In the genomic region with DNA sequence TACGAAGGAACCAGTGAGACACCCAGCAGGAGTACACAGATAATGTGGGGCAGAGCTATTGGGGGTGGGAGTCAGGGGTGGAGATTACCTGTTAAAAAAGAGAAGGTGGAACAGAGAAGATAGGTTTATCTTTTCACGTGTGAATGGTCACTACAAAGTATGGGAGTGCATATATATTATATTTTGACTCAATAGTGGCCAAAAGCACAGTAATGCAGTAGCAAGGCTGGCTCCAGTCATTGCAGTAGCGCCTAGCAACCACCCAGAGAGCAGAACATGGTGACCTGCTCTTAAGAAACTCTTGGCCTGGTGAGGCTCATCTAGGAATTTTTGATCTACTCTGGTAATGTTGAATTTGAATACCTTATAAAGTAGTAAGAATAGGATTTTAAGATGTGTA, we compare ENCODE assay signal across 1 cellular context.
TF ChIP-seq lines count a peak whose summit lies in the region.

No MANE protein-coding gene starts in this region.

TF ChIP-seq in H1, 55 proteins besides CTCF, POLR2A, EP300 and RAD21:
- TF ChIP-seq GABPA (IDR thresholded peaks at IDR 0.05; ENCODE audit: borderline replicate concordance, insufficient read depth, low read length) (no peak), RNF2 (IDR thresholded peaks at IDR 0.05; ENCODE audit: borderline replicate concordance, low read depth, low read length, missing control alignments, poor library complexity, severe bottlenecking) (no peak), NRF1 (IDR thresholded peaks at IDR 0.05; ENCODE audit: low read depth, low read length) (no peak), HDAC2 (IDR thresholded peaks at IDR 0.05; ENCODE audit: borderline replicate concordance in 1 of 2, low read depth in 2 of 2, low read length in 2 of 2) (no peak), HDAC6 (IDR thresholded peaks at IDR 0.05; ENCODE audit: low read depth, low read length) (no peak), BCL11A (IDR thresholded peaks at IDR 0.05; ENCODE audit: low read depth in 2 of 2, low read length in 2 of 2) (no peak), CREB1 (IDR thresholded peaks at IDR 0.05) (no peak), MAFK (IDR thresholded peaks at IDR 0.05; ENCODE audit: low read depth, low read length) (no peak), SP1 (IDR thresholded peaks at IDR 0.05; ENCODE audit: low read depth, low read length) (no peak), SP2 (IDR thresholded peaks at IDR 0.05; ENCODE audit: low read length) (no peak), EGR1 (IDR thresholded peaks at IDR 0.05; ENCODE audit: borderline replicate concordance, low read depth, low read length) (no peak), SUZ12 (IDR thresholded peaks at IDR 0.05; ENCODE audit: low read length) (no peak), SIN3A (conservative IDR thresholded peaks at IDR 0.05 in 1 of 2, IDR thresholded peaks at IDR 0.05 in 1 of 2; ENCODE audit: low read depth in 1 of 2, low read length in 2 of 2) (no peak), BACH1 (IDR thresholded peaks at IDR 0.05; ENCODE audit: low read length) (no peak), RFX5 (IDR thresholded peaks at IDR 0.05; ENCODE audit: borderline replicate concordance, low read depth, low read length) (no peak)
- TF ChIP-seq, protein P1, sequence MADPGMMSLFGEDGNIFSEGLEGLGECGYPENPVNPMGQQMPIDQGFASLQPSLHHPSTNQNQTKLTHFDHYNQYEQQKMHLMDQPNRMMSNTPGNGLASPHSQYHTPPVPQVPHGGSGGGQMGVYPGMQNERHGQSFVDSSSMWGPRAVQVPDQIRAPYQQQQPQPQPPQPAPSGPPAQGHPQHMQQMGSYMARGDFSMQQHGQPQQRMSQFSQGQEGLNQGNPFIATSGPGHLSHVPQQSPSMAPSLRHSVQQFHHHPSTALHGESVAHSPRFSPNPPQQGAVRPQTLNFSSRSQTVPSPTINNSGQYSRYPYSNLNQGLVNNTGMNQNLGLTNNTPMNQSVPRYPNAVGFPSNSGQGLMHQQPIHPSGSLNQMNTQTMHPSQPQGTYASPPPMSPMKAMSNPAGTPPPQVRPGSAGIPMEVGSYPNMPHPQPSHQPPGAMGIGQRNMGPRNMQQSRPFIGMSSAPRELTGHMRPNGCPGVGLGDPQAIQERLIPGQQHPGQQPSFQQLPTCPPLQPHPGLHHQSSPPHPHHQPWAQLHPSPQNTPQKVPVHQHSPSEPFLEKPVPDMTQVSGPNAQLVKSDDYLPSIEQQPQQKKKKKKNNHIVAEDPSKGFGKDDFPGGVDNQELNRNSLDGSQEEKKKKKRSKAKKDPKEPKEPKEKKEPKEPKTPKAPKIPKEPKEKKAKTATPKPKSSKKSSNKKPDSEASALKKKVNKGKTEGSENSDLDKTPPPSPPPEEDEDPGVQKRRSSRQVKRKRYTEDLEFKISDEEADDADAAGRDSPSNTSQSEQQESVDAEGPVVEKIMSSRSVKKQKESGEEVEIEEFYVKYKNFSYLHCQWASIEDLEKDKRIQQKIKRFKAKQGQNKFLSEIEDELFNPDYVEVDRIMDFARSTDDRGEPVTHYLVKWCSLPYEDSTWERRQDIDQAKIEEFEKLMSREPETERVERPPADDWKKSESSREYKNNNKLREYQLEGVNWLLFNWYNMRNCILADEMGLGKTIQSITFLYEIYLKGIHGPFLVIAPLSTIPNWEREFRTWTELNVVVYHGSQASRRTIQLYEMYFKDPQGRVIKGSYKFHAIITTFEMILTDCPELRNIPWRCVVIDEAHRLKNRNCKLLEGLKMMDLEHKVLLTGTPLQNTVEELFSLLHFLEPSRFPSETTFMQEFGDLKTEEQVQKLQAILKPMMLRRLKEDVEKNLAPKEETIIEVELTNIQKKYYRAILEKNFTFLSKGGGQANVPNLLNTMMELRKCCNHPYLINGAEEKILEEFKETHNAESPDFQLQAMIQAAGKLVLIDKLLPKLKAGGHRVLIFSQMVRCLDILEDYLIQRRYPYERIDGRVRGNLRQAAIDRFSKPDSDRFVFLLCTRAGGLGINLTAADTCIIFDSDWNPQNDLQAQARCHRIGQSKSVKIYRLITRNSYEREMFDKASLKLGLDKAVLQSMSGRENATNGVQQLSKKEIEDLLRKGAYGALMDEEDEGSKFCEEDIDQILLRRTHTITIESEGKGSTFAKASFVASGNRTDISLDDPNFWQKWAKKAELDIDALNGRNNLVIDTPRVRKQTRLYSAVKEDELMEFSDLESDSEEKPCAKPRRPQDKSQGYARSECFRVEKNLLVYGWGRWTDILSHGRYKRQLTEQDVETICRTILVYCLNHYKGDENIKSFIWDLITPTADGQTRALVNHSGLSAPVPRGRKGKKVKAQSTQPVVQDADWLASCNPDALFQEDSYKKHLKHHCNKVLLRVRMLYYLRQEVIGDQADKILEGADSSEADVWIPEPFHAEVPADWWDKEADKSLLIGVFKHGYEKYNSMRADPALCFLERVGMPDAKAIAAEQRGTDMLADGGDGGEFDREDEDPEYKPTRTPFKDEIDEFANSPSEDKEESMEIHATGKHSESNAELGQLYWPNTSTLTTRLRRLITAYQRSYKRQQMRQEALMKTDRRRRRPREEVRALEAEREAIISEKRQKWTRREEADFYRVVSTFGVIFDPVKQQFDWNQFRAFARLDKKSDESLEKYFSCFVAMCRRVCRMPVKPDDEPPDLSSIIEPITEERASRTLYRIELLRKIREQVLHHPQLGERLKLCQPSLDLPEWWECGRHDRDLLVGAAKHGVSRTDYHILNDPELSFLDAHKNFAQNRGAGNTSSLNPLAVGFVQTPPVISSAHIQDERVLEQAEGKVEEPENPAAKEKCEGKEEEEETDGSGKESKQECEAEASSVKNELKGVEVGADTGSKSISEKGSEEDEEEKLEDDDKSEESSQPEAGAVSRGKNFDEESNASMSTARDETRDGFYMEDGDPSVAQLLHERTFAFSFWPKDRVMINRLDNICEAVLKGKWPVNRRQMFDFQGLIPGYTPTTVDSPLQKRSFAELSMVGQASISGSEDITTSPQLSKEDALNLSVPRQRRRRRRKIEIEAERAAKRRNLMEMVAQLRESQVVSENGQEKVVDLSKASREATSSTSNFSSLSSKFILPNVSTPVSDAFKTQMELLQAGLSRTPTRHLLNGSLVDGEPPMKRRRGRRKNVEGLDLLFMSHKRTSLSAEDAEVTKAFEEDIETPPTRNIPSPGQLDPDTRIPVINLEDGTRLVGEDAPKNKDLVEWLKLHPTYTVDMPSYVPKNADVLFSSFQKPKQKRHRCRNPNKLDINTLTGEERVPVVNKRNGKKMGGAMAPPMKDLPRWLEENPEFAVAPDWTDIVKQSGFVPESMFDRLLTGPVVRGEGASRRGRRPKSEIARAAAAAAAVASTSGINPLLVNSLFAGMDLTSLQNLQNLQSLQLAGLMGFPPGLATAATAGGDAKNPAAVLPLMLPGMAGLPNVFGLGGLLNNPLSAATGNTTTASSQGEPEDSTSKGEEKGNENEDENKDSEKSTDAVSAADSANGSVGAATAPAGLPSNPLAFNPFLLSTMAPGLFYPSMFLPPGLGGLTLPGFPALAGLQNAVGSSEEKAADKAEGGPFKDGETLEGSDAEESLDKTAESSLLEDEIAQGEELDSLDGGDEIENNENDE (IDR thresholded peaks at IDR 0.05; ENCODE audit: insufficient replicate concordance, low read length): no peak
- TF ChIP-seq, protein P2, sequence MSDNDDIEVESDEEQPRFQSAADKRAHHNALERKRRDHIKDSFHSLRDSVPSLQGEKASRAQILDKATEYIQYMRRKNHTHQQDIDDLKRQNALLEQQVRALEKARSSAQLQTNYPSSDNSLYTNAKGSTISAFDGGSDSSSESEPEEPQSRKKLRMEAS (IDR thresholded peaks at IDR 0.05): no peak
- TF ChIP-seq, protein P3, sequence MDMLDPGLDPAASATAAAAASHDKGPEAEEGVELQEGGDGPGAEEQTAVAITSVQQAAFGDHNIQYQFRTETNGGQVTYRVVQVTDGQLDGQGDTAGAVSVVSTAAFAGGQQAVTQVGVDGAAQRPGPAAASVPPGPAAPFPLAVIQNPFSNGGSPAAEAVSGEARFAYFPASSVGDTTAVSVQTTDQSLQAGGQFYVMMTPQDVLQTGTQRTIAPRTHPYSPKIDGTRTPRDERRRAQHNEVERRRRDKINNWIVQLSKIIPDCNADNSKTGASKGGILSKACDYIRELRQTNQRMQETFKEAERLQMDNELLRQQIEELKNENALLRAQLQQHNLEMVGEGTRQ (IDR thresholded peaks at IDR 0.05; ENCODE audit: low read length): no peak
